Comparison of ENCODE assay signal across 30 cellular contexts in the genomic region with DNA sequence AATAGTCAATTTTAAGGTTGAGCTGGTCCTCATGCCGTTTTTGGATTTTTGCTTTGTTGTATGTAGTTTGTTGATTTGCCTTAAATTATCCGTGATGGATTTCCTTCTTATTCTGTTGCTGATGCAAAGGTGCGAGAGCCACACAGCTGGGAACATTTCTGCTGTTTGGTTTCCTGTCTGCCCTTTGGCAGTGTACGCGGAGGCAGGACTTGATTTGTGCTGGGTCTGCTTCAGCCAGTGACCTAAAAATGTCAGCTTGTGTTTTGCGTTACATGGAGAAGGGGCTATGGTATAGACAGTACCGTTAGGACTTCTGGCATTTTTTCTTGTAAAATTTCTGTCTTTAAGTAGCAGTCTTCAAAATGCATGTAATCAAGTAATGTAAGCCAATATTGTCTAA. TPM values are rescaled to one million over a fixed set of nuclear protein-coding genes. Genes with fewer than 3 reads are reported as not detected.
"Had no signal": no experiment of that assay in that cellular context is flagged by ENCODE, and none has a peak within 500 bp of the region (broad histone marks: within the 10 kb centered on the region; RNA-seq: fewer than 3 reads in every experiment).

No MANE protein-coding gene starts in this region.

- FAIRE-seq: astrocyte had no signal

- H3K4me3 Mint-ChIP-seq: activated CD8-positive, alpha-beta T cell treated with anti-CD3 and anti-CD28 coated beads, Interleukin-2, amount 10 ng/mL, durations not matched to agents 7 days and 5 days; activated naive CD8-positive, alpha-beta T cell treated with anti-CD3 and anti-CD28 coated beads, Interleukin-2, amount 50 U/mL, for 24 hours; activated T-cell treated with anti-CD3 and anti-CD28 coated beads, Interleukin-2, amount 50 U/mL, for 24 hours; T-helper 17 cell; WTC11 had no signal

- H3K4me1 ChIP-seq: SJCRH30 had no signal

- H3K27me3 ChIP-seq: brain microvascular endothelial cell had no signal

- H3K36me3 ChIP-seq: brain microvascular endothelial cell, SJCRH30 had no signal

- H3K27me3 Mint-ChIP-seq: activated naive CD8-positive, alpha-beta T cell treated with anti-CD3 and anti-CD28 coated beads, Interleukin-2, amount 50 U/mL, for 24 hours had no signal

- H3K4me1 Mint-ChIP-seq: WTC11 had no signal

- DNase-seq: activated CD4-positive, alpha-beta T cell treated with anti-CD3 and anti-CD28 coated beads for 48 hours; activated CD4-positive, alpha-beta T cell treated with anti-CD3 and anti-CD28 coated beads, Interleukin-2, amount 50 U/mL, for 4 hours; activated CD4-positive, CD25-positive, alpha-beta regulatory T cell treated with anti-CD3 and anti-CD28 coated beads, Interleukin-2, amount 50 U/mL, for 72 hours; activated CD8-positive, alpha-beta memory T cell treated with anti-CD3 and anti-CD28 coated beads, Interleukin-2, amount 50 U/mL, for 48 hours; activated CD8-positive, alpha-beta T cell treated with anti-CD3 and anti-CD28 coated beads, Interleukin-2, amount 10 ng/mL, durations not matched to agents 7 days and 5 days; activated effector memory CD4-positive, alpha-beta T cell treated with anti-CD3 and anti-CD28 coated beads, Interleukin-2, amount 50 U/mL, for 16 hours; activated naive CD4-positive, alpha-beta T cell treated with Interleukin-2 at 50 U/mL for 16 hours; activated naive CD8-positive, alpha-beta T cell treated with anti-CD3 and anti-CD28 coated beads, Interleukin-2, amount 50 U/mL, for 24 hours; activated T-cell treated with anti-CD3 and anti-CD28 coated beads, Interleukin-2, amount 50 U/mL, for 24 hours; amniotic stem cell; brain microvascular endothelial cell; cerebellar nuclear complex; MM.1S; NCI-H1105; NCI-H1436; NCI-H1694 treated with DMSO at 0.1 percent for 48 hours; NCI-H2029 treated with DMSO at 0.1 percent for 48 hours; NCI-H524 treated with DMSO at 0.1 percent for 48 hours; NCI-H748 treated with DMSO at 0.1 percent for 48 hours; NK-92 treated with Interleukin-12 subunit alpha and Interleukin-12 subunit beta, amount 100 ng/mL, for 24 hours; OCI-M1; Right ventricle myocardium superior; SJCRH30; T-helper 17 cell; T-helper 9 cell had no signal

- ATAC-seq: activated CD8-positive, alpha-beta T cell treated with anti-CD3 and anti-CD28 coated beads, Interleukin-2, amount 10 ng/mL, durations not matched to agents 7 days and 5 days; activated naive CD4-positive, alpha-beta T cell treated with anti-CD3 and anti-CD28 coated beads, Interleukin-2, amount 50 U/mL, for 72 hours; activated naive CD8-positive, alpha-beta T cell treated with anti-CD3 and anti-CD28 coated beads, Interleukin-2, amount 50 U/mL, for 24 hours; Panc1; T-helper 17 cell; WTC11 had no signal

- H3K27ac Mint-ChIP-seq: activated CD8-positive, alpha-beta T cell treated with anti-CD3 and anti-CD28 coated beads, Interleukin-2, amount 10 ng/mL, durations not matched to agents 7 days and 5 days; activated naive CD4-positive, alpha-beta T cell treated with anti-CD3 and anti-CD28 coated beads, Interleukin-2, amount 50 U/mL, for 72 hours; activated naive CD8-positive, alpha-beta T cell treated with anti-CD3 and anti-CD28 coated beads, Interleukin-2, amount 50 U/mL, for 24 hours; activated T-cell treated with anti-CD3 and anti-CD28 coated beads, Interleukin-2, amount 50 U/mL, for 24 hours; T-helper 17 cell; WTC11 had no signal

- H3K27ac ChIP-seq: brain microvascular endothelial cell, RWPE1, SJCRH30 had no signal

- H3K4me3 ChIP-seq: SJCRH30 had no signal

- H3K9me3 Mint-ChIP-seq: activated naive CD4-positive, alpha-beta T cell treated with anti-CD3 and anti-CD28 coated beads, Interleukin-2, amount 50 U/mL, for 72 hours; activated naive CD8-positive, alpha-beta T cell treated with anti-CD3 and anti-CD28 coated beads, Interleukin-2, amount 50 U/mL, for 24 hours; activated T-cell treated with anti-CD3 and anti-CD28 coated beads, Interleukin-2, amount 50 U/mL, for 24 hours; WTC11 had no signal

- H3K9me3 ChIP-seq: SJCRH30 had no signal

- H3K36me3 Mint-ChIP-seq: activated naive CD4-positive, alpha-beta T cell treated with anti-CD3 and anti-CD28 coated beads, Interleukin-2, amount 50 U/mL, for 72 hours; WTC11 had no signal

RNA-seq across cellular contexts. Expression of gene RD3L, which starts 18.1 kb away (rescaled TPM):
- total RNA-seq: activated CD8-positive, alpha-beta T cell treated with anti-CD3 and anti-CD28 coated beads, Interleukin-2, amount 10 ng/mL, durations not matched to agents 7 days and 5 days; activated naive CD4-positive, alpha-beta T cell treated with anti-CD3 and anti-CD28 coated beads, Interleukin-2, amount 50 U/mL, for 72 hours; astrocyte; SJCRH30; WTC11 had no signal

RNA-seq across cellular contexts. Expression of gene TDRD9, which starts 32.2 kb away (rescaled TPM):
- total RNA-seq: astrocyte, SJCRH30 had no signal
